ENCODE assay signal across 11 cellular contexts in genomic region chr11:95577716-95578460, GRCh38.
DNase-seq lines count a peak whose midpoint lies in the region; ATAC-seq and TF ChIP-seq lines count a peak whose summit lies in the region.
"Had no signal": no experiment of that assay in that cellular context is flagged by ENCODE, and none has a peak within 500 bp of the region (broad histone marks: within the 10 kb centered on the region; RNA-seq: fewer than 3 reads in every experiment).

No MANE protein-coding gene starts in this region.

- peak overlapping the region; percentile 14; the same call in 1 of the 2 replicates for H3K27ac ChIP-seq in ACC112 (ENCODE audit: low read depth, low read length)
- peak overlapping the region; percentile 45 for H3K27ac ChIP-seq in fibroblast of lung (ENCODE audit: insufficient read depth, low read length)
- H3K27ac ChIP-seq: SK-N-MC had no signal

- H2AFZ ChIP-seq in ACC112 (ENCODE audit: low read length, unreplicated experiment) = peak overlapping the region; percentile 85
- H2AFZ ChIP-seq in fibroblast of lung (ENCODE audit: low read length) = peak overlapping the region; percentile 62

- H4K20me1 ChIP-seq in fibroblast of lung (ENCODE audit: control insufficient read depth, extremely low read depth, insufficient read depth, low read length) = no peaks in the 10 kb centered on the region

- H3K27me3 ChIP-seq in ACC112 (ENCODE audit: insufficient read depth, low read length) (no peaks in the 10 kb centered on the region), fibroblast of lung (ENCODE audit: control insufficient read depth, insufficient read depth, low read length) (no peaks in the 10 kb centered on the region)

- no peak for TF ChIP-seq CTCF in fibroblast of lung (conservative IDR thresholded peaks at IDR 0.05 in 1 of 2, IDR thresholded peaks at IDR 0.05 in 1 of 2; ENCODE audit: low read depth in 1 of 2, low read length in 2 of 2)

- ATAC-seq in HG02571 (IDR thresholded peaks at IDR 0.05; ENCODE audit: unreplicated experiment) (no peak), GM21528 (IDR thresholded peaks at IDR 0.05; ENCODE audit: low FRiP score, unreplicated experiment) (no peak)

- H3K36me3 ChIP-seq in ACC112 (ENCODE audit: insufficient read depth, low read length) (no peaks in the 10 kb centered on the region), fibroblast of lung (ENCODE audit: control insufficient read depth, insufficient read depth, low read length) (no peaks in the 10 kb centered on the region)

- DNase-seq in GM03348 (ENCODE audit: low spot score) = peak; percentile 46
- peak; percentile 34 for DNase-seq in NOMO-1 treated with dmso at 0.1 percent for 144 hours (lab: John Stamatoyannopoulos, UW; ENCODE audit: unreplicated experiment)
- peak; percentile 80 for DNase-seq in fibroblast of lung (ENCODE audit: low read depth in 2 of 2)
- DNase-seq in NK-92 treated with Interleukin-12 subunit alpha and Interleukin-12 subunit beta, amount 100 ng/mL, for 24 hours (lab: John Stamatoyannopoulos, UW) = no peak
- DNase-seq in pons (ENCODE audit: low spot score) = no peak
- DNase-seq: DMS79 treated with DMSO at 0.1 percent for 48 hours, NCI-H2081 had no signal

- H3K4me2 ChIP-seq in fibroblast of lung (ENCODE audit: extremely low read depth, insufficient read depth, low read length) = no peak overlapping the region

- H3K79me2 ChIP-seq in ACC112 (ENCODE audit: control insufficient read depth, insufficient read depth, low read length, unreplicated experiment) (no peaks in the 10 kb centered on the region), fibroblast of lung (ENCODE audit: control insufficient read depth, insufficient read depth, low read length) (no peaks in the 10 kb centered on the region)

- no peaks in the 10 kb centered on the region for H3K9me3 ChIP-seq in fibroblast of lung (ENCODE audit: control insufficient read depth, insufficient read depth, low read depth, low read length)

- no peak overlapping the region for H3K9ac ChIP-seq in fibroblast of lung (ENCODE audit: insufficient read depth, low read length)

- H3K4me1 ChIP-seq in ACC112 (ENCODE audit: control insufficient read depth, insufficient read depth, low read length, unreplicated experiment) (peaks cover 33% of the 10 kb centered on the region), fibroblast of lung (ENCODE audit: control insufficient read depth, extremely low read depth, insufficient read depth, low read length) (no peaks in the 10 kb centered on the region)

- no peak overlapping the region for H3K4me3 ChIP-seq in ACC112 (ENCODE audit: low read depth, low read length)
- no peak overlapping the region for H3K4me3 ChIP-seq in fibroblast of lung (replicated peaks in 1 of 4; ENCODE audit: control extremely low read depth in 1 of 4, insufficient read depth in 1 of 4, low read depth in 3 of 4, low read length in 4 of 4)
- H3K4me3 ChIP-seq: SK-N-MC had no signal

Comparison
In these comparisons a context has a peak if more than half of its experiments do, and no peak if none do; other contexts are left out.
1. DNase-seq: peak in GM03348 (single experiment), NOMO-1 treated with dmso at 0.1 percent for 144 hours (single experiment) and fibroblast of lung (2 of 2); none in NK-92 treated with Interleukin-12 subunit alpha and Interleukin-12 subunit beta, amount 100 ng/mL, for 24 hours (single experiment) and pons (single experiment).